28 cellular contexts compared by ENCODE assay signal in the genomic region with DNA sequence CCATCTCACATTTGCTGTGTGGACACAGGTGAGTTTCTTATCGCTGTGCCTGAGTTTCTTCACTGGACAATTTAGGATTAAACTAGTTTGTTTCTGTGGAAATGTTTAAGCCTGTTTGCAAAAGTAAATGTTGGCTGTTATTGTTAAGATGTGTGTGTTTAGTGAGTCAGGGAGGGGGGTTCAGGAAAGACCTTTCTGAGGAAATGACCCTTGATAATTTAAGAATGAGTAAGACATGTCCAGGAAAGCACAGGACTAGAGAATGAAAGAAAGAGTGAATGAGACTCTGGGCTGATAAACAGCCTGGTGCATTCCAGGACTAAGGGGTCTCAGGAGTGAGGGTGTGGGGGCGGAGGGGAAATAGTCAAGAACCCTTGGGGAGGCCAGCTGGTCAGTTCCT.
DNase-seq lines count a peak whose midpoint lies in the region; ATAC-seq and TF ChIP-seq lines count a peak whose summit lies in the region.
"Had no signal": no experiment of that assay in that cellular context is flagged by ENCODE, and none has a peak within 500 bp of the region (broad histone marks: within the 10 kb centered on the region; RNA-seq: fewer than 3 reads in every experiment).

No MANE protein-coding gene starts in this region.

- no peaks in the 10 kb centered on the region for H3K27me3 Mint-ChIP-seq in stimulated activated memory B cell treated with anti-CD40 and anti-IgM and Interleukin-4, amounts not matched to agents 10 μg/mL and 1 μg/mL and 100 μg/mL, for 72 hours
- no peaks in the 10 kb centered on the region for H3K27me3 Mint-ChIP-seq in activated CD4-positive, alpha-beta memory T cell treated with anti-CD3 and anti-CD28 coated beads for 36 hours
- H3K27me3 Mint-ChIP-seq: CD4-positive, alpha-beta memory T cell had no signal

- H3K27ac ChIP-seq in RWPE1 (no peak overlapping the region), SJCRH30 (no peak overlapping the region)
- H3K27ac ChIP-seq: PC-9, SK-N-MC had no signal

- DNase-seq in RWPE1 (ENCODE audit: low spot score) (peak; percentile 20), astrocyte of the spinal cord (ENCODE audit: low read depth, low spot score) (peak; percentile 33), fibroblast of the aortic adventitia (ENCODE audit: low read depth) (peak; percentile 1), renal cortical epithelial cell (ENCODE audit: low read depth) (peak; percentile 2), SJCRH30 (no peak)
- DNase-seq in activated CD4-positive, alpha-beta memory T cell treated with anti-CD3 and anti-CD28 coated beads for 36 hours: no peak
- DNase-seq: C1 segment of cervical spinal cord; CD4-positive, alpha-beta memory T cell; DMS 273 treated with DMSO at 0.1 percent for 48 hours; DMS79; GF-D8; H7; MV-4-11; NCI-H1105; NCI-H146; NCI-H1930; NCI-H2107; NCI-H446; NCI-H526; NCI-H82; NK-92 treated with Interleukin-12 subunit alpha and Interleukin-12 subunit beta, amount 100 ng/mL, for 24 hours; RPMI8226; SHP77 treated with DMSO at 0.1 percent for 48 hours had no signal

- POLR2A ChIA-PET in RWPE1 (lab: Yijun Ruan, JAX; ENCODE audit: low non-redundant PET): no interaction called here
- POLR2A ChIA-PET in activated CD4-positive, alpha-beta memory T cell treated with anti-CD3 and anti-CD28 coated beads for 36 hours (lab: Charles Lee): no interaction called here

- in situ Hi-C loops in astrocyte of the spinal cord (cut with HindIII; ENCODE audit: low sequenced_read_pairs): no loop called here

- H3K9me3 Mint-ChIP-seq in stimulated activated memory B cell treated with anti-CD40 and anti-IgM and Interleukin-4, amounts not matched to agents 10 μg/mL and 1 μg/mL and 100 μg/mL, for 72 hours: no peaks in the 10 kb centered on the region
- no peaks in the 10 kb centered on the region for H3K9me3 Mint-ChIP-seq in activated CD4-positive, alpha-beta memory T cell treated with anti-CD3 and anti-CD28 coated beads for 36 hours

- no peaks in the 10 kb centered on the region for H3K36me3 Mint-ChIP-seq in stimulated activated memory B cell treated with anti-CD40 and anti-IgM and Interleukin-4, amounts not matched to agents 10 μg/mL and 1 μg/mL and 100 μg/mL, for 72 hours
- no peaks in the 10 kb centered on the region for H3K36me3 Mint-ChIP-seq in activated CD4-positive, alpha-beta memory T cell treated with anti-CD3 and anti-CD28 coated beads for 36 hours
- H3K36me3 Mint-ChIP-seq: CD4-positive, alpha-beta memory T cell had no signal

- H3K27ac Mint-ChIP-seq in stimulated activated memory B cell treated with anti-CD40 and anti-IgM and Interleukin-4, amounts not matched to agents 10 μg/mL and 1 μg/mL and 100 μg/mL, for 72 hours: no peak overlapping the region
- H3K27ac Mint-ChIP-seq in activated CD4-positive, alpha-beta memory T cell treated with anti-CD3 and anti-CD28 coated beads for 36 hours: no peak overlapping the region

- H3K4me3 Mint-ChIP-seq in stimulated activated memory B cell treated with anti-CD40 and anti-IgM and Interleukin-4, amounts not matched to agents 10 μg/mL and 1 μg/mL and 100 μg/mL, for 72 hours: no peak overlapping the region
- H3K4me3 Mint-ChIP-seq in activated CD4-positive, alpha-beta memory T cell treated with anti-CD3 and anti-CD28 coated beads for 36 hours: no peak overlapping the region
- H3K4me3 Mint-ChIP-seq: CD4-positive, alpha-beta memory T cell had no signal

- no peaks in the 10 kb centered on the region for H3K9me3 ChIP-seq in SJCRH30 (replicated peaks)

- no peaks in the 10 kb centered on the region for H3K36me3 ChIP-seq in SJCRH30

- TF ChIP-seq CTCF in RWPE1 (conservative IDR thresholded peaks at IDR 0.05; ENCODE audit: low read depth) (no peak), astrocyte of the spinal cord (IDR thresholded peaks at IDR 0.05; ENCODE audit: low read depth, low read length) (no peak), fibroblast of the aortic adventitia (IDR thresholded peaks at IDR 0.05; ENCODE audit: insufficient read depth, low read length) (no peak)

- ATAC-seq in stimulated activated memory B cell treated with anti-CD40 and anti-IgM and Interleukin-4, amounts not matched to agents 10 μg/mL and 1 μg/mL and 100 μg/mL, for 72 hours: no peak
- ATAC-seq in GM18867 (IDR thresholded peaks at IDR 0.05; ENCODE audit: unreplicated experiment): no peak
- ATAC-seq: K562 had no signal

- no peaks in the 10 kb centered on the region for H3K4me1 ChIP-seq in SJCRH30

- no peaks in the 10 kb centered on the region for H3K27me3 ChIP-seq in SJCRH30

- CTCF ChIA-PET in RWPE1 (lab: Yijun Ruan, JAX): interaction anchor here (0.6 kb wide), 1 partner anchor 1470 kb away, joined by 5 read pairs; no protein-coding TSS in a partner anchor
- CTCF ChIA-PET in activated CD4-positive, alpha-beta memory T cell treated with anti-CD3 and anti-CD28 coated beads for 36 hours (lab: Charles Lee): no interaction called here

- H3K4me3 ChIP-seq in astrocyte of the spinal cord (ENCODE audit: low read depth, low read length) (no peak overlapping the region), fibroblast of the aortic adventitia (ENCODE audit: low read depth, low read length) (no peak overlapping the region), SJCRH30 (no peak overlapping the region)
- H3K4me3 ChIP-seq: K562, PC-9, SK-N-MC had no signal

- intact Hi-C loops in activated CD4-positive, alpha-beta memory T cell treated with anti-CD3 and anti-CD28 coated beads for 36 hours (cut with micrococcal nuclease): no loop called here

- no peaks in the 10 kb centered on the region for H3K4me1 Mint-ChIP-seq in stimulated activated memory B cell treated with anti-CD40 and anti-IgM and Interleukin-4, amounts not matched to agents 10 μg/mL and 1 μg/mL and 100 μg/mL, for 72 hours
- H3K4me1 Mint-ChIP-seq in activated CD4-positive, alpha-beta memory T cell treated with anti-CD3 and anti-CD28 coated beads for 36 hours (ENCODE audit: low read depth): no peaks in the 10 kb centered on the region

Comparison
In these comparisons a context has a peak if more than half of its experiments do, and no peak if none do; other contexts are left out.
1. DNase-seq: peak in RWPE1 (single experiment), astrocyte of the spinal cord (single experiment), fibroblast of the aortic adventitia (single experiment) and renal cortical epithelial cell (single experiment); none in activated CD4-positive, alpha-beta memory T cell treated with anti-CD3 and anti-CD28 coated beads for 36 hours (single experiment) and SJCRH30 (0 of 2).